Comparison of ENCODE assay signal across 21 cellular contexts in the genomic region with DNA sequence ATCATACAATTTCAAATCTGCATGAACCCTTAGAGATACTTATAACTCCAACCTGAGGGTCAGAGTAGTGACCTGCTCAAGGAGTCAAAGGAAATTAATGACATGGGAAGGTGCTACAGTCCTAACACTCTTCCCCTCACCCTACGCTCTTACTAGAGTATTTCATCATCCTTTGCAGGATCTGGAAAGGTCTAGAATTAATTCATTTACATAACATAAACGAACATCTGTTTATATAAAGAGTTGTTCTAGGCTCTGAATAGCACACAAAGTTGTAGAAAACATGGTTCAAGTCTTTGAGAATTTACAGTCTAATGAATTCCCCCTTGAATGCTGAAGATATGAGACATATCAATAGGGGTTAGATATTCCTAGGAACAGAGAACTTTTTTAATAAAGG.
"Had no signal": no experiment of that assay in that cellular context is flagged by ENCODE, and none has a peak within 500 bp of the region (broad histone marks: within the 10 kb centered on the region; RNA-seq: fewer than 3 reads in every experiment).

No MANE protein-coding gene starts in this region.

- H3K9me3 Mint-ChIP-seq: activated naive CD8-positive, alpha-beta T cell treated with anti-CD3 and anti-CD28 coated beads for 36 hours; activated T-cell treated with anti-CD3 and anti-CD28 coated beads, Interleukin-2, amount 50 U/mL, for 4 hours; endodermal cell; naive thymus-derived CD8-positive, alpha-beta T cell; neural progenitor cell; stimulated activated effector memory CD8-positive, alpha-beta T cell treated with anti-CD3 and anti-CD28 coated beads, Interleukin-12 subunit alpha, Interleukin-12 subunit beta, amount 100 ng/mL, for 72 hours had no signal

- H3K4me1 Mint-ChIP-seq: stimulated activated effector memory CD8-positive, alpha-beta T cell treated with anti-CD3 and anti-CD28 coated beads, Interleukin-12 subunit alpha, Interleukin-12 subunit beta, amount 100 ng/mL, for 72 hours had no signal

- H3K4me3 ChIP-seq: lower lobe of right lung, neural progenitor cell, transverse colon, uterus had no signal

- H3K27ac ChIP-seq: foreskin keratinocyte, lower lobe of right lung, neural progenitor cell, transverse colon, uterus had no signal

- H3K27ac Mint-ChIP-seq: activated naive CD8-positive, alpha-beta T cell treated with anti-CD3 and anti-CD28 coated beads for 36 hours; endodermal cell; naive thymus-derived CD8-positive, alpha-beta T cell; neural progenitor cell; stimulated activated effector memory CD8-positive, alpha-beta T cell treated with anti-CD3 and anti-CD28 coated beads, Interleukin-12 subunit alpha, Interleukin-12 subunit beta, amount 100 ng/mL, for 72 hours had no signal

- H3K27me3 Mint-ChIP-seq: activated naive CD8-positive, alpha-beta T cell treated with anti-CD3 and anti-CD28 coated beads for 36 hours; naive thymus-derived CD8-positive, alpha-beta T cell had no signal

- H3K9ac ChIP-seq: neural progenitor cell had no signal

- H3K36me3 Mint-ChIP-seq: activated naive CD8-positive, alpha-beta T cell treated with anti-CD3 and anti-CD28 coated beads for 36 hours; stimulated activated effector memory CD8-positive, alpha-beta T cell treated with anti-CD3 and anti-CD28 coated beads, Interleukin-12 subunit alpha, Interleukin-12 subunit beta, amount 100 ng/mL, for 72 hours had no signal

- DNase-seq: activated CD4-positive, alpha-beta T cell treated with anti-CD3 and anti-CD28 coated beads for 4 hours; activated CD4-positive, alpha-beta T cell treated with anti-CD3 and anti-CD28 coated beads, Interleukin-2, amount 50 U/mL, for 48 hours; activated CD4-positive, CD25-positive, alpha-beta regulatory T cell; activated CD8-positive, alpha-beta memory T cell treated with anti-CD3 and anti-CD28 coated beads, Interleukin-2, amount 50 U/mL, for 48 hours; activated naive CD4-positive, alpha-beta T cell treated with Interleukin-2 at 50 U/mL for 16 hours; activated naive CD8-positive, alpha-beta T cell treated with anti-CD3 and anti-CD28 coated beads for 36 hours; activated T-cell treated with anti-CD3 and anti-CD28 coated beads, Interleukin-2, amount 50 U/mL, for 4 hours; amygdala; cortex of kidney; endodermal cell; foreskin keratinocyte; kidney; lower lobe of right lung; naive thymus-derived CD8-positive, alpha-beta T cell; small intestine; stimulated activated CD4-positive, alpha-beta T cell treated with anti-CD3 and anti-CD28 coated beads, Interleukin-2, amount 100 ng/mL, for 24 hours; transverse colon; uterus had no signal

- H3K9me3 ChIP-seq: lower lobe of right lung, transverse colon, uterus had no signal

- ATAC-seq: activated T-cell treated with anti-CD3 and anti-CD28 coated beads, Interleukin-2, amount 50 U/mL, for 4 hours; foreskin keratinocyte; lower lobe of right lung; naive thymus-derived CD8-positive, alpha-beta T cell; sciatic nerve; stimulated activated effector memory CD8-positive, alpha-beta T cell treated with anti-CD3 and anti-CD28 coated beads, Interleukin-12 subunit alpha, Interleukin-12 subunit beta, amount 100 ng/mL, for 72 hours had no signal

- H3K36me3 ChIP-seq: lower lobe of right lung, neural progenitor cell, transverse colon, uterus had no signal

- H3K4me3 Mint-ChIP-seq: activated naive CD8-positive, alpha-beta T cell treated with anti-CD3 and anti-CD28 coated beads for 36 hours; activated T-cell treated with anti-CD3 and anti-CD28 coated beads, Interleukin-2, amount 50 U/mL, for 4 hours; endodermal cell; naive thymus-derived CD8-positive, alpha-beta T cell; neural progenitor cell; stimulated activated effector memory CD8-positive, alpha-beta T cell treated with anti-CD3 and anti-CD28 coated beads, Interleukin-12 subunit alpha, Interleukin-12 subunit beta, amount 100 ng/mL, for 72 hours had no signal
